8 cellular contexts compared by ENCODE assay signal in genomic region chr20:41340327-41341055, GRCh38. TPM values are rescaled to one million over a fixed set of nuclear protein-coding genes. Genes with fewer than 3 reads are reported as not detected.
A peak's percentile ranks its signal among the peaks of the same experiment; 100 is the strongest.
DNase-seq lines count a peak whose midpoint lies in the region; ATAC-seq and TF ChIP-seq lines count a peak whose summit lies in the region.

Gene LPIN3, plus strand, starts transcription at chr20:41340821. Its CDS starts 4,983 bp downstream, at chr20:41345804.

- H3F3A ChIP-seq in DOHH2 (ENCODE audit: control insufficient read depth, insufficient read depth) = no peaks in the 10 kb centered on the region

- no peaks in the 10 kb centered on the region for H3K79me2 ChIP-seq in DOHH2 (ENCODE audit: control insufficient read depth, low read length)

- TF ChIP-seq CTCF in DOHH2 (IDR thresholded peaks at IDR 0.05; ENCODE audit: low read depth, low read length, poor library complexity, severe bottlenecking) = peak; percentile 34
- peak in 1 of 3 experiments; percentile 14 for TF ChIP-seq CTCF in esophagus muscularis mucosa (IDR thresholded peaks at IDR 0.05)

- H3K27ac ChIP-seq in DOHH2 (ENCODE audit: low read depth, low read length) (no peak within 1 kb of the TSS), esophagus muscularis mucosa (replicated peaks in 1 of 4) (peak within 1 kb of the TSS; percentile 74 to 82 (median 78)), muscle layer of colon (ENCODE audit: low read depth, low read length) (peak within 1 kb of the TSS; percentile 70)

- no peaks in the 10 kb centered on the region for H3K9me3 ChIP-seq in DOHH2 (ENCODE audit: control insufficient read depth, insufficient read depth, low read length)
- no peaks in the 10 kb centered on the region for H3K9me3 ChIP-seq in NT2/D1 (ENCODE audit: insufficient read depth, low read length)
- H3K9me3 ChIP-seq in esophagus muscularis mucosa = no peaks in the 10 kb centered on the region
- H3K9me3 ChIP-seq in muscle layer of colon (ENCODE audit: low read length) = no peaks in the 10 kb centered on the region

- intact Hi-C loops in esophagus muscularis mucosa (cut with DNase I) = loop anchor here (5.0 to 10.0 kb wide), 3 partner anchors 67 to 376 kb away; partner anchors contain the start of gene PLCG1

- WGBS in esophagus muscularis mucosa = 27% methylated on average over 21 of the region's 33 CpGs

- H4K20me1 ChIP-seq in DOHH2 (ENCODE audit: control insufficient read depth, insufficient read depth, low read depth, low read length) = no peaks in the 10 kb centered on the region

- H3K4me2 ChIP-seq in DOHH2 (ENCODE audit: low read length) = peak within 1 kb of the TSS; percentile 82

- H3K4me1 ChIP-seq in DOHH2 (ENCODE audit: control insufficient read depth, low read length) (peaks cover 13% of the 10 kb centered on the region), NT2/D1 (ENCODE audit: insufficient read depth, insufficient read length) (peaks cover 6% of the 10 kb centered on the region), esophagus muscularis mucosa (peaks cover 16 to 41% (median 30%) of the 10 kb centered on the region in 4 donors), muscle layer of colon (ENCODE audit: insufficient read depth, low read length) (peaks cover 11% of the 10 kb centered on the region)

- H3K36me3 ChIP-seq in DOHH2 (ENCODE audit: control insufficient read depth, low read length) (no peaks in the 10 kb centered on the region), NT2/D1 (ENCODE audit: insufficient read depth, insufficient read length, low read length) (no peaks in the 10 kb centered on the region), esophagus muscularis mucosa (peaks cover 0 to 5% (median 2%) of the 10 kb centered on the region in 4 donors), muscle layer of colon (ENCODE audit: insufficient read depth, low read length) (no peaks in the 10 kb centered on the region)

- DNase-seq in NT2/D1 (ENCODE audit: low read depth, low spot score) = peak; percentile 88
- peak; percentile 62 for DNase-seq in activated T-cell treated with anti-CD3 and anti-CD28 coated beads, Interleukin-2, amount 50 U/mL, for 1 hour
- peak; percentile 96 for DNase-seq in esophagus muscularis mucosa (ENCODE audit: extremely low spot score)
- peak in 5 of 6 experiments; percentile 41 to 64 (median 52) for DNase-seq in stimulated activated naive CD4-positive, alpha-beta T cell (lab: John Stamatoyannopoulos, UW)
- no peak for DNase-seq in GDM1 (lab: John Stamatoyannopoulos, UW)

- peak; percentile 40 for ATAC-seq in HG03196 (IDR thresholded peaks at IDR 0.05; ENCODE audit: unreplicated experiment)

- H3K27me3 ChIP-seq in DOHH2 (ENCODE audit: control insufficient read depth, low read length) (no peaks in the 10 kb centered on the region), NT2/D1 (ENCODE audit: insufficient read depth, insufficient read length) (peaks cover 12% of the 10 kb centered on the region), esophagus muscularis mucosa (no peaks in the 10 kb centered on the region), muscle layer of colon (ENCODE audit: control insufficient read depth in 1 of 2, insufficient read depth in 2 of 2, low read length in 2 of 2) (no peaks in the 10 kb centered on the region)

- H3K4me3 ChIP-seq in DOHH2 (ENCODE audit: low read length) = peak within 1 kb of the TSS; percentile 69
- H3K4me3 ChIP-seq in NT2/D1 (ENCODE audit: insufficient read length, low read depth) = peak within 1 kb of the TSS; percentile 39
- H3K4me3 ChIP-seq in esophagus muscularis mucosa = peak within 1 kb of the TSS; percentile 46 to 60 (median 46)
- peak within 1 kb of the TSS; percentile 46 to 50 for H3K4me3 ChIP-seq in muscle layer of colon (ENCODE audit: low read depth in 1 of 2, low read length in 2 of 2)

- peak within 1 kb of the TSS; percentile 77 for H3K9ac ChIP-seq in NT2/D1 (ENCODE audit: insufficient read length, low read depth)
- no peak within 1 kb of the TSS for H3K9ac ChIP-seq in muscle layer of colon (ENCODE audit: low read length)

- TF ChIP-seq EP300 in esophagus muscularis mucosa (IDR thresholded peaks at IDR 0.05) = no peak

- TF ChIP-seq POLR2A in esophagus muscularis mucosa (IDR thresholded peaks at IDR 0.05; ENCODE audit: low read depth) = no peak

- H3K9me2 ChIP-seq in DOHH2 (replicated peaks; ENCODE audit: control insufficient read depth, low read length) = no peaks in the 10 kb centered on the region

RNA-seq across cellular contexts. Expression of gene LPIN3, which starts in this region (rescaled TPM):
- 10 to 100 TPM in 2 of 4 donors, 1 to 10 TPM in 2; 7.6 to 19.8 (median 10.7) TPM for total RNA-seq in esophagus muscularis mucosa
